ENCODE assay signal across 23 cellular contexts in the genomic region with DNA sequence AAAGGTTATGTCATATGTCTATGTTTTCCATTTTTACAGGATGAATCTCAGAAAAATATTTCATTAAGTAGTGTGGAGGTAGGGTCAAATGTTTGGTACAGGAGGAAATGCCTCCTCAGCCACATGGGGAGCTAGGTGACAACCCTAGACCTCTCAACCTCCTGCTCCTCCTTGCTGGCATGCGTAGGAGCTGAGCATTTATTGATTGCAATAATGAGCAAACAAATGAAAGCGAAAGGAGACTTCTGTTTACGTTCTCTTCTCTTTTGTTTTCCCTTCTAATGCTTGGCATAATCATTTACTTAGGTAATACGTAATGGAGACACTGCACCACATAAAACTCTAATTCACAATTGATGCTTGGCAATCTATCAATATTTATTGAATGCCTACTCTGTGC.
DNase-seq lines count a peak whose midpoint lies in the region; ATAC-seq and TF ChIP-seq lines count a peak whose summit lies in the region.
"Had no signal": no experiment of that assay in that cellular context is flagged by ENCODE, and none has a peak within 500 bp of the region (broad histone marks: within the 10 kb centered on the region; RNA-seq: fewer than 3 reads in every experiment).

No MANE protein-coding gene starts in this region.

- TF ChIP-seq POLR2A in IMR-90 (IDR thresholded peaks at IDR 0.05; ENCODE audit: low read depth, low read length) (no peak), Peyer's patch (IDR thresholded peaks at IDR 0.05) (no peak), stomach (IDR thresholded peaks at IDR 0.05) (no peak)

- no peak overlapping the region for H2BK5ac ChIP-seq in IMR-90 (ENCODE audit: low read depth, low read length, poor library complexity, severe bottlenecking)

- H2AK5ac ChIP-seq in IMR-90 (ENCODE audit: low read depth, low read length) = no peak overlapping the region

- peaks cover 4% of the 10 kb centered on the region; the same call in 1 of the 2 replicates for H3K9me1 ChIP-seq in IMR-90 (ENCODE audit: insufficient read depth, low read length)

- dilution Hi-C loops in IMR-90 (cut with HindIII; ENCODE audit: low sequenced_read_pairs, unreplicated experiment) = no loop called here

- H3K27me3 Mint-ChIP-seq in activated CD8-positive, alpha-beta memory T cell treated with anti-CD3 and anti-CD28 coated beads, Interleukin-2, amount 10 ng/mL, durations not matched to agents 7 days and 5 days = peaks cover 6% of the 10 kb centered on the region
- peaks cover 0 to 10% of the 10 kb centered on the region in 2 donors for H3K27me3 Mint-ChIP-seq in effector memory CD8-positive, alpha-beta T cell
- H3K27me3 Mint-ChIP-seq: IgD-negative memory B cell had no signal

- H3K4me1 ChIP-seq in IMR-90 (ENCODE audit: control insufficient read depth, insufficient read depth, low read length) = peaks cover 11% of the 10 kb centered on the region
- no peaks in the 10 kb centered on the region for H3K4me1 ChIP-seq in Peyer's patch
- H3K4me1 ChIP-seq in stomach = no peaks in the 10 kb centered on the region
- H3K4me1 ChIP-seq: BLaER1 had no signal

- H3K4me3 ChIP-seq in IMR-90 (ENCODE audit: insufficient read depth, low read depth, low read length) (no peak overlapping the region), Peyer's patch (no peak overlapping the region), stomach (no peak overlapping the region)
- H3K4me3 ChIP-seq: BLaER1, GM23338 had no signal

- TF ChIP-seq CTCF in IMR-90 (conservative IDR thresholded peaks at IDR 0.05; ENCODE audit: low read depth, low read length) (no peak), Peyer's patch (IDR thresholded peaks at IDR 0.05) (no peak), stomach (IDR thresholded peaks at IDR 0.05) (no peak)

- no peaks in the 10 kb centered on the region for H3K79me1 ChIP-seq in IMR-90 (ENCODE audit: low read depth in 1 of 2, low read length in 2 of 2)

- no peak overlapping the region for H4K91ac ChIP-seq in IMR-90 (ENCODE audit: insufficient read depth, low read depth, low read length)

- TF ChIP-seq RAD21 in IMR-90 (IDR thresholded peaks at IDR 0.05; ENCODE audit: low read length) = no peak

- no peak overlapping the region for H3K14ac ChIP-seq in IMR-90 (replicated peaks; ENCODE audit: low read depth, low read length)

- peak; percentile 66 for ATAC-seq in activated CD8-positive, alpha-beta memory T cell treated with anti-CD3 and anti-CD28 coated beads, Interleukin-2, amount 10 ng/mL, durations not matched to agents 7 days and 5 days
- no peak for ATAC-seq in IMR-90 (ENCODE audit: low read depth)
- ATAC-seq in effector memory CD8-positive, alpha-beta T cell (replicated peaks) = peak; percentile 19
- ATAC-seq: GM23338 had no signal

- H3K36me3 Mint-ChIP-seq in activated CD8-positive, alpha-beta memory T cell treated with anti-CD3 and anti-CD28 coated beads, Interleukin-2, amount 10 ng/mL, durations not matched to agents 7 days and 5 days = no peaks in the 10 kb centered on the region
- no peaks in the 10 kb centered on the region for H3K36me3 Mint-ChIP-seq in effector memory CD8-positive, alpha-beta T cell (ENCODE audit: insufficient read depth)

- peak overlapping the region; percentile 10 for H3K4me3 Mint-ChIP-seq in activated CD8-positive, alpha-beta memory T cell treated with anti-CD3 and anti-CD28 coated beads, Interleukin-2, amount 10 ng/mL, durations not matched to agents 7 days and 5 days
- H3K4me3 Mint-ChIP-seq in effector memory CD8-positive, alpha-beta T cell = peak overlapping the region in 1 of 2 donors; percentile 57
- H3K4me3 Mint-ChIP-seq: CD4-positive, alpha-beta T cell; GM23338; H9; IgD-negative memory B cell had no signal

- intact Hi-C loops in IMR-90 (cut with micrococcal nuclease) = no loop called here
- intact Hi-C loops in stomach (cut with DNase I; ENCODE audit: low total_unique reads) = no loop called here

- H3K4ac ChIP-seq in IMR-90 (ENCODE audit: low read depth, low read length) = no peak overlapping the region

- H3K27ac Mint-ChIP-seq in activated CD8-positive, alpha-beta memory T cell treated with anti-CD3 and anti-CD28 coated beads, Interleukin-2, amount 10 ng/mL, durations not matched to agents 7 days and 5 days = no peak overlapping the region
- H3K27ac Mint-ChIP-seq in effector memory CD8-positive, alpha-beta T cell = peak overlapping the region; percentile 26 to 45
- H3K27ac Mint-ChIP-seq: CD4-positive, alpha-beta T cell; GM23338; H9; IgD-negative memory B cell had no signal

- POLR2A ChIA-PET in IMR-90 (lab: Charles Lee; ENCODE audit: unreplicated experiment) = no interaction called here

- BruUV-seq in IMR-90 (replicated peaks; lab: Mats Ljungman, UMichigan) = no TSS peak

- H2BK15ac ChIP-seq in IMR-90 (ENCODE audit: low read depth, low read length) = no peak overlapping the region

- no peak overlapping the region for H2AK9ac ChIP-seq in IMR-90 (replicated peaks; ENCODE audit: low read depth, low read length, poor library complexity)

- H3K36me3 ChIP-seq in IMR-90 (ENCODE audit: control insufficient read depth, insufficient read depth, low read length) (no peaks in the 10 kb centered on the region), Peyer's patch (no peaks in the 10 kb centered on the region), stomach (no peaks in the 10 kb centered on the region)
- H3K36me3 ChIP-seq: BLaER1 had no signal

- no peak overlapping the region for H2BK120ac ChIP-seq in IMR-90 (ENCODE audit: low read depth, low read length)

- peak overlapping the region; percentile 33 for H3K4me2 ChIP-seq in IMR-90 (ENCODE audit: low read depth, low read length)
- H3K4me2 ChIP-seq: BLaER1, GM23338, KMS-11 had no signal

- H3K9ac ChIP-seq in IMR-90 (ENCODE audit: low read depth, low read length) = no peak overlapping the region
- H3K9ac ChIP-seq: BLaER1, KMS-11 had no signal

- H2AFZ ChIP-seq in IMR-90 (replicated peaks; ENCODE audit: low read length, poor library complexity) = no peak overlapping the region
- H2AFZ ChIP-seq: GM23338 had no signal

- CTCF ChIA-PET in activated CD8-positive, alpha-beta memory T cell treated with anti-CD3 and anti-CD28 coated beads, Interleukin-2, amount 10 ng/mL, durations not matched to agents 7 days and 5 days (lab: Charles Lee) = interaction anchor here (2.1 kb wide), 1 partner anchor 31 kb away, joined by 7 read pairs; no protein-coding TSS in a partner anchor
- CTCF ChIA-PET in IMR-90 (lab: Yijun Ruan, JAX) = interaction anchor here (0.9 kb wide), 1 partner anchor 9 kb away, joined by 3 read pairs; no protein-coding TSS in a partner anchor

- no CpG with 5 or more reads among the region's 4 CpGs for WGBS in IMR-90 (ENCODE audit: extremely low coverage in 2 of 2, insufficient read length in 1 of 2), 2 experiments
- WGBS in stomach, 5 donors = 21 to 53% (median 35%) methylated on average over 4 of the region's 4 CpGs

- no peaks in the 10 kb centered on the region for H3K9me3 Mint-ChIP-seq in activated CD8-positive, alpha-beta memory T cell treated with anti-CD3 and anti-CD28 coated beads, Interleukin-2, amount 10 ng/mL, durations not matched to agents 7 days and 5 days (ENCODE audit: low read depth)
- H3K9me3 Mint-ChIP-seq in effector memory CD8-positive, alpha-beta T cell = no peaks in the 10 kb centered on the region
- H3K9me3 Mint-ChIP-seq: CD4-positive, alpha-beta T cell; GM23338; H9; IgD-negative memory B cell had no signal

- TF ChIP-seq EP300 in stomach (IDR thresholded peaks at IDR 0.05) = no peak

- H3K27me3 ChIP-seq in IMR-90 (ENCODE audit: control insufficient read depth, insufficient read depth, low read length) = no peaks in the 10 kb centered on the region
- no peaks in the 10 kb centered on the region for H3K27me3 ChIP-seq in Peyer's patch
- H3K27me3 ChIP-seq in stomach = no peaks in the 10 kb centered on the region
- H3K27me3 ChIP-seq: BLaER1 had no signal

- H3K9me3 ChIP-seq in IMR-90 (ENCODE audit: control insufficient read depth, insufficient read depth, low read length) = no peaks in the 10 kb centered on the region
- no peaks in the 10 kb centered on the region for H3K9me3 ChIP-seq in Peyer's patch
- H3K9me3 ChIP-seq in stomach = no peaks in the 10 kb centered on the region
- H3K9me3 ChIP-seq: BLaER1 had no signal

- in situ Hi-C loops in IMR-90 (cut with MboI; ENCODE audit: low sequenced_read_pairs) = no loop called here

- H4K20me1 ChIP-seq in IMR-90 (ENCODE audit: insufficient read depth, low read length) = no peaks in the 10 kb centered on the region
- H4K20me1 ChIP-seq: BLaER1 had no signal

- no peak overlapping the region for H3K56ac ChIP-seq in IMR-90 (ENCODE audit: extremely low read depth, insufficient read depth, low read length)

- no peak overlapping the region for H2BK20ac ChIP-seq in IMR-90 (ENCODE audit: low read depth, low read length)

- no peak overlapping the region for H3K18ac ChIP-seq in IMR-90 (ENCODE audit: low read depth, low read length)

- no peak for DNase-seq in activated CD8-positive, alpha-beta memory T cell treated with anti-CD3 and anti-CD28 coated beads, Interleukin-2, amount 10 ng/mL, durations not matched to agents 7 days and 5 days
- no peak for DNase-seq in activated CD8-positive, alpha-beta memory T cell treated with anti-CD3 and anti-CD28 coated beads, Interleukin-2, amount 50 U/mL, for 48 hours
- no peak for DNase-seq in IMR-90
- no peak for DNase-seq in effector memory CD8-positive, alpha-beta T cell
- no peak for DNase-seq in Peyer's patch
- DNase-seq in stomach = no peak
- DNase-seq in AG20443 (ENCODE audit: low spot score) = no peak
- DNase-seq: CD4-positive, alpha-beta T cell; H9; NCI-H1048; NCI-H1417 treated with DMSO at 0.1 percent for 48 hours; NCI-H1694 treated with DMSO at 0.1 percent for 48 hours; NCI-H2081; NCI-H2171; NCI-H226; NCI-H510A; NCI-H774; SHP77 had no signal

- H3K27ac ChIP-seq in IMR-90 (ENCODE audit: insufficient read depth, low read length) (no peak overlapping the region), Peyer's patch (no peak overlapping the region), stomach (no peak overlapping the region)
- H3K27ac ChIP-seq: BLaER1, KMS-11, RWPE1 had no signal

- H3K4me1 Mint-ChIP-seq in activated CD8-positive, alpha-beta memory T cell treated with anti-CD3 and anti-CD28 coated beads, Interleukin-2, amount 10 ng/mL, durations not matched to agents 7 days and 5 days = peaks cover 11% of the 10 kb centered on the region
- H3K4me1 Mint-ChIP-seq in effector memory CD8-positive, alpha-beta T cell (ENCODE audit: low read depth in 2 of 2) = peaks cover 1 to 11% of the 10 kb centered on the region in 2 donors
- H3K4me1 Mint-ChIP-seq: GM23338 had no signal

- no peak overlapping the region for H3K23ac ChIP-seq in IMR-90 (ENCODE audit: low read depth, low read length)

- H4K5ac ChIP-seq in IMR-90 (ENCODE audit: low read depth, low read length) = no peak overlapping the region

- H4K8ac ChIP-seq in IMR-90 (ENCODE audit: low read depth in 2 of 2, low read length in 2 of 2) = no peak overlapping the region

TF ChIP-seq in IMR-90, 13 proteins besides CTCF, POLR2A, EP300 and RAD21 (continues in another document):
- TF ChIP-seq CEBPB (IDR thresholded peaks at IDR 0.05; ENCODE audit: low read depth, low read length) = no peak
- TF ChIP-seq BHLHE40 (IDR thresholded peaks at IDR 0.05; ENCODE audit: low read depth, low read length) = no peak
- no peak for TF ChIP-seq NFE2L2 (IDR thresholded peaks at IDR 0.05; ENCODE audit: low read depth, low read length)
- no peak for TF ChIP-seq RCOR1 (IDR thresholded peaks at IDR 0.05; ENCODE audit: insufficient replicate concordance, low read length)
